ENCODE assay signal across 11 cellular contexts in genomic region chr16:12271006-12271405, GRCh38.
DNase-seq lines count a peak whose midpoint lies in the region; FAIRE-seq and TF ChIP-seq lines count a peak whose summit lies in the region.
"Had no signal": no experiment of that assay in that cellular context is flagged by ENCODE, and none has a peak within 500 bp of the region (broad histone marks: within the 10 kb centered on the region; RNA-seq: fewer than 3 reads in every experiment).

No MANE protein-coding gene starts in this region.

- H3K27me3 ChIP-seq in H1 (replicated peaks in 1 of 4; ENCODE audit: control insufficient read depth in 3 of 4, extremely low read depth in 1 of 4, insufficient read depth in 3 of 4, low read length in 3 of 4) (no peaks in the 10 kb centered on the region), neural progenitor cell (no peaks in the 10 kb centered on the region)

- H3K27me3 Mint-ChIP-seq in neural progenitor cell (ENCODE audit: insufficient read depth, low read depth): peaks cover 2% of the 10 kb centered on the region
- H3K27me3 Mint-ChIP-seq: activated naive CD8-positive, alpha-beta T cell treated with anti-CD3 and anti-CD28 coated beads, Interleukin-2, amount 10 ng/mL, durations not matched to agents 7 days and 5 days had no signal

- no peaks in the 10 kb centered on the region for H3K79me2 ChIP-seq in H1 (ENCODE audit: control insufficient read depth in 1 of 2, insufficient read depth in 2 of 2, low read length in 2 of 2)
- H3K79me2 ChIP-seq in neural progenitor cell (ENCODE audit: low read depth): no peaks in the 10 kb centered on the region

- H3K18ac ChIP-seq in H1 (ENCODE audit: extremely low read depth, low read length): no peak overlapping the region

- no peak overlapping the region for H2BK5ac ChIP-seq in H1 (ENCODE audit: low read depth, low read length)

- no peaks in the 10 kb centered on the region for H3F3A ChIP-seq in neural progenitor cell (ENCODE audit: low read depth)

- H4K5ac ChIP-seq in H1 (ENCODE audit: insufficient read length, low read depth, low read length): no peak overlapping the region

- H3K4ac ChIP-seq in H1 (replicated peaks; ENCODE audit: insufficient read length, low read depth, low read length): no peak overlapping the region

- no peaks in the 10 kb centered on the region for H3K36me3 ChIP-seq in H1 (ENCODE audit: control insufficient read depth in 2 of 4, insufficient read depth in 4 of 4, low read length in 3 of 4)
- H3K36me3 ChIP-seq in neural progenitor cell: no peaks in the 10 kb centered on the region
- H3K36me3 ChIP-seq: prostate gland had no signal

- H2BK12ac ChIP-seq in H1 (ENCODE audit: low read depth, low read length): no peak overlapping the region

- H4K20me1 ChIP-seq in H1 (replicated peaks in 1 of 2; ENCODE audit: control insufficient read depth in 1 of 2, insufficient read depth in 2 of 2, low read length in 2 of 2): no peaks in the 10 kb centered on the region
- no peaks in the 10 kb centered on the region for H4K20me1 ChIP-seq in neural progenitor cell (ENCODE audit: low read depth)

- TF ChIP-seq CTCF in H1 (IDR thresholded peaks at IDR 0.05; ENCODE audit: control extremely low read depth in 1 of 3, insufficient read depth in 1 of 3, low read depth in 1 of 3, low read length in 3 of 3): peak; percentile 72 to 81 (median 78)
- TF ChIP-seq CTCF in neural progenitor cell (IDR thresholded peaks at IDR 0.05): peak; percentile 64
- TF ChIP-seq CTCF in GM20000 (IDR thresholded peaks at IDR 0.05; ENCODE audit: extremely low read depth, missing control alignments): no peak

- peaks cover 3% of the 10 kb centered on the region for H3K4me1 Mint-ChIP-seq in neural progenitor cell
- H3K4me1 Mint-ChIP-seq: activated naive CD8-positive, alpha-beta T cell treated with anti-CD3 and anti-CD28 coated beads, Interleukin-2, amount 10 ng/mL, durations not matched to agents 7 days and 5 days had no signal

- no peaks in the 10 kb centered on the region for H3K36me3 Mint-ChIP-seq in neural progenitor cell
- H3K36me3 Mint-ChIP-seq: activated naive CD8-positive, alpha-beta T cell treated with anti-CD3 and anti-CD28 coated beads, Interleukin-2, amount 10 ng/mL, durations not matched to agents 7 days and 5 days had no signal

- H3K27ac Mint-ChIP-seq in neural progenitor cell: no peak overlapping the region
- H3K27ac Mint-ChIP-seq: activated naive CD8-positive, alpha-beta T cell treated with anti-CD3 and anti-CD28 coated beads, Interleukin-2, amount 10 ng/mL, durations not matched to agents 7 days and 5 days had no signal

- POLR2A ChIA-PET in H1 (lab: Charles Lee; ENCODE audit: partially characterized antibody): no interaction called here

- H2BK15ac ChIP-seq in H1 (ENCODE audit: low read length): no peak overlapping the region

- H2BK120ac ChIP-seq in H1 (replicated peaks; ENCODE audit: low read depth, low read length): no peak overlapping the region

- CTCF ChIA-PET in H1 (lab: Charles Lee; ENCODE audit: partially characterized antibody): interaction anchor here (0.6 to 3.6 kb wide), 15 partner anchors 9 to 183 kb away, joined by 3 to 30 read pairs (median 3); no protein-coding TSS in a partner anchor

- no peak overlapping the region for H3K9ac ChIP-seq in H1 (replicated peaks in 1 of 4; ENCODE audit: extremely low read depth in 1 of 4, low read depth in 3 of 4, low read length in 3 of 4)
- H3K9ac ChIP-seq in neural progenitor cell: no peak overlapping the region

- H3K4me3 Mint-ChIP-seq in neural progenitor cell: no peak overlapping the region
- H3K4me3 Mint-ChIP-seq: activated naive CD8-positive, alpha-beta T cell treated with anti-CD3 and anti-CD28 coated beads, Interleukin-2, amount 10 ng/mL, durations not matched to agents 7 days and 5 days had no signal

- H4K8ac ChIP-seq in H1 (ENCODE audit: extremely low read depth, insufficient read depth, low read length): no peak overlapping the region

- H3K27ac ChIP-seq in H1 (ENCODE audit: low read depth, low read length) (no peak overlapping the region), neural progenitor cell (no peak overlapping the region)
- H3K27ac ChIP-seq: HL-60, prostate gland had no signal

- H2AK5ac ChIP-seq in H1 (ENCODE audit: low read depth, low read length): no peak overlapping the region

- H3K4me3 ChIP-seq in H1 (ENCODE audit: extremely low read depth in 1 of 4, insufficient read depth in 2 of 4, low read depth in 3 of 4, low read length in 4 of 4) (no peak overlapping the region), neural progenitor cell (no peak overlapping the region)
- H3K4me3 ChIP-seq: prostate gland had no signal

- no peak overlapping the region for H3K14ac ChIP-seq in H1 (ENCODE audit: insufficient read length)

- H3K4me1 ChIP-seq in H1 (replicated peaks in 1 of 4; ENCODE audit: control insufficient read depth in 3 of 4, insufficient read depth in 4 of 4, low read length in 3 of 4) (no peaks in the 10 kb centered on the region), neural progenitor cell (no peaks in the 10 kb centered on the region)
- H3K4me1 ChIP-seq: prostate gland had no signal

- no peak overlapping the region for H4K91ac ChIP-seq in H1 (replicated peaks; ENCODE audit: insufficient read length, low read length)

- H3K9me3 ChIP-seq in H1 (ENCODE audit: insufficient read depth in 2 of 2, low read depth in 1 of 2, low read length in 1 of 2) (no peaks in the 10 kb centered on the region), neural progenitor cell (ENCODE audit: low read depth) (no peaks in the 10 kb centered on the region)
- H3K9me3 ChIP-seq: prostate gland had no signal

- no peak overlapping the region for H3K4me2 ChIP-seq in H1 (ENCODE audit: insufficient read depth in 1 of 2, low read depth in 2 of 2, low read length in 2 of 2)
- no peak overlapping the region for H3K4me2 ChIP-seq in neural progenitor cell

- 71% methylated on average over 6 of the region's 6 CpGs; no CpG with 5 or more reads in 1 of the 2 experiments for WGBS in H1 (ENCODE audit: extremely low coverage in 1 of 2, insufficient coverage in 1 of 2, insufficient read length in 1 of 2, insufficient replicate concordance in 2 of 2, low coverage in 1 of 2, low lambda C conversion rate in 2 of 2, missing lambda C conversion rate in 1 of 2), 2 experiments

- DNase-seq in G401 (ENCODE audit: low spot score): peak; percentile 11
- DNase-seq in NCI-H1930 (lab: John Stamatoyannopoulos, UW): peak; percentile 58 to 75
- DNase-seq in H1 (ENCODE audit: low read depth in 1 of 2, low spot score in 2 of 2): peak; percentile 31 to 54
- peak; percentile 75 for DNase-seq in neural progenitor cell (ENCODE audit: low spot score)
- DNase-seq in stimulated activated CD4-positive, alpha-beta T cell treated with anti-CD3 and anti-CD28 coated beads, Interleukin-2, amount 100 ng/mL, for 24 hours: no peak
- no peak for DNase-seq in activated CD4-positive, alpha-beta T cell treated with anti-CD3 and anti-CD28 coated beads, Interleukin-2, amount 50 U/mL, for 1 hour
- DNase-seq in GM20000 (ENCODE audit: low spot score): no peak
- DNase-seq in NK-92 treated with Interleukin-12 subunit alpha and Interleukin-12 subunit beta, amount 100 ng/mL, for 24 hours (lab: John Stamatoyannopoulos, UW): no peak
- DNase-seq: activated naive CD8-positive, alpha-beta T cell treated with anti-CD3 and anti-CD28 coated beads, Interleukin-2, amount 10 ng/mL, durations not matched to agents 7 days and 5 days had no signal

- peak; percentile 72 to 84 for TF ChIP-seq RAD21 in H1 (IDR thresholded peaks at IDR 0.05 in 1 of 2, conservative IDR thresholded peaks at IDR 0.05 in 1 of 2; ENCODE audit: low read depth in 2 of 2, low read length in 2 of 2)

- H3K79me1 ChIP-seq in H1 (ENCODE audit: low read depth, low read length): no peaks in the 10 kb centered on the region

- H3K23me2 ChIP-seq in H1 (ENCODE audit: low read depth, low read length): no peaks in the 10 kb centered on the region

- no peak overlapping the region for H3K23ac ChIP-seq in H1 (ENCODE audit: insufficient read length)

- TF ChIP-seq EP300 in H1 (IDR thresholded peaks at IDR 0.05; ENCODE audit: borderline replicate concordance in 1 of 2, low read depth in 2 of 2, low read length in 2 of 2): no peak

- H2AFZ ChIP-seq in H1 (ENCODE audit: low read length) (no peak overlapping the region), neural progenitor cell (replicated peaks) (no peak overlapping the region)

- no peak overlapping the region for H2BK20ac ChIP-seq in H1 (ENCODE audit: low read length)

- H3K56ac ChIP-seq in H1 (replicated peaks; ENCODE audit: insufficient read length, low read depth, low read length): no peak overlapping the region

- H3K9me3 Mint-ChIP-seq in neural progenitor cell: no peaks in the 10 kb centered on the region
- H3K9me3 Mint-ChIP-seq: activated naive CD8-positive, alpha-beta T cell treated with anti-CD3 and anti-CD28 coated beads, Interleukin-2, amount 10 ng/mL, durations not matched to agents 7 days and 5 days had no signal

- FAIRE-seq in H1 (lab: Jason Lieb, UNC): no peak

- in situ Hi-C loops in G401 (cut with HindIII; ENCODE audit: low sequenced_read_pairs): no loop called here

- TF ChIP-seq POLR2A in H1 (IDR thresholded peaks at IDR 0.05; ENCODE audit: control extremely low read depth in 1 of 2, low read depth in 2 of 2, low read length in 2 of 2): no peak

TF ChIP-seq in H1, 55 proteins besides CTCF, POLR2A, EP300 and RAD21:
- TF ChIP-seq TEAD4 (IDR thresholded peaks at IDR 0.05; ENCODE audit: low read depth, low read length) (no peak), YY1 (IDR thresholded peaks at IDR 0.05; ENCODE audit: low read depth, low read length) (peak; percentile 55; the same call in 1 of the 2 replicates), MAX (IDR thresholded peaks at IDR 0.05) (peak; percentile 62)

Comparison
In these comparisons a context has a peak if more than half of its experiments do, and no peak if none do; other contexts are left out.
1. DNase-seq: peak in G401 (single experiment), NCI-H1930 (2 of 2), H1 (2 of 2) and neural progenitor cell (single experiment); none in stimulated activated CD4-positive, alpha-beta T cell treated with anti-CD3 and anti-CD28 coated beads, Interleukin-2, amount 100 ng/mL, for 24 hours (0 of 2), activated CD4-positive, alpha-beta T cell treated with anti-CD3 and anti-CD28 coated beads, Interleukin-2, amount 50 U/mL, for 1 hour (single experiment), GM20000 (single experiment) and NK-92 treated with Interleukin-12 subunit alpha and Interleukin-12 subunit beta, amount 100 ng/mL, for 24 hours (single experiment).